ENCODE assay signal across 21 cellular contexts in the genomic region with DNA sequence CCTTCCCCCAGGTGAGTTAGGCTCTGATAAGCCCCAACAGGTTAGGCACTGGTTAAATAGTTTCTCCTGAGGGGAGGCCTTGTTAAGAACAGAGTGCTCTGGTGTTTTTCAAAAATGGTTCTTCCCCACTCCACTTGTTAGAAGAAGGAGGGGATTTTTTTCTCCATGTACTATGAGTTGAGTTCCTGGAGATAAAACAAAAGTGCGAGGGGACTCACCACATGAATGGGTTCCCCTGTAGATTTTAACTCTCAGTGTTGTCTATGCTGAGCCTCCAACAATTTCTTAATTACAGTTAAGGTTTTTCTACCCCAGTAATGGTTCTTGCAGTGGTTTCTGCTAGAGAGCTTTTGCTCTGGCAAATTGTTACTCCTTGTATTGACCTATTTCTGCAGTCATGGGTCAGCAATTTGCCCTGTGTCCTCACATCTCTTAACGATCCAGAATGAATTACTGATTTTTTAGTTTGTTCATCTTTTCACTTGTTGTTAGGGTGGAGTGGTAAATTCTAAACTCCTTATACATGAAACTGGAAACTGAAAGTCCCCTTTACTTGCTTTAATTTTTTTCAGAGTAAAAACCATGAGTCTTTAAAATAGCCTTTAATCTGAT. TPM values are rescaled to one million over a fixed set of nuclear protein-coding genes. Genes with fewer than 3 reads are reported as not detected.
A peak's percentile ranks its signal among the peaks of the same experiment; 100 is the strongest.
DNase-seq lines count a peak whose midpoint lies in the region; ATAC-seq and TF ChIP-seq lines count a peak whose summit lies in the region.
"Had no signal": no experiment of that assay in that cellular context is flagged by ENCODE, and none has a peak within 500 bp of the region (broad histone marks: within the 10 kb centered on the region; RNA-seq: fewer than 3 reads in every experiment).

No MANE protein-coding gene starts in this region.

- H3K9me3 Mint-ChIP-seq in activated naive CD4-positive, alpha-beta T cell treated with anti-CD3 and anti-CD28 coated beads for 36 hours: peaks cover 4% of the 10 kb centered on the region
- peaks cover 8% of the 10 kb centered on the region for H3K9me3 Mint-ChIP-seq in activated naive CD4-positive, alpha-beta T cell treated with anti-CD3 and anti-CD28 coated beads, Interleukin-2, amount 10 ng/mL, durations not matched to agents 7 days and 5 days
- H3K9me3 Mint-ChIP-seq in naive thymus-derived CD8-positive, alpha-beta T cell: peaks cover 0 to 10% (median 4%) of the 10 kb centered on the region in 9 donors

- peaks cover 50% of the 10 kb centered on the region for H3K79me2 ChIP-seq in PC-3 (ENCODE audit: low read length)
- peaks cover 38% of the 10 kb centered on the region for H3K79me2 ChIP-seq in smooth muscle cell (ENCODE audit: low read depth)

- H3F3A ChIP-seq in PC-3 (ENCODE audit: low read length, unreplicated experiment) (no peaks in the 10 kb centered on the region), smooth muscle cell (ENCODE audit: low read depth) (no peaks in the 10 kb centered on the region)

- peak overlapping the region; percentile 54 for H3K27ac Mint-ChIP-seq in activated naive CD4-positive, alpha-beta T cell treated with anti-CD3 and anti-CD28 coated beads for 36 hours
- no peak overlapping the region for H3K27ac Mint-ChIP-seq in activated naive CD4-positive, alpha-beta T cell treated with anti-CD3 and anti-CD28 coated beads, Interleukin-2, amount 10 ng/mL, durations not matched to agents 7 days and 5 days
- peak overlapping the region in 2 of 10 donors; percentile 11 to 53 for H3K27ac Mint-ChIP-seq in naive thymus-derived CD8-positive, alpha-beta T cell
- H3K27ac Mint-ChIP-seq: naive B cell; stimulated activated naive B cell treated with anti-CD40 and anti-IgM and Interleukin-4, amounts not matched to agents 10 μg/mL and 1 μg/mL and 100 μg/mL, for 72 hours had no signal

- BruUV-seq in PC-3 (replicated peaks; lab: Mats Ljungman, UMichigan): no TSS peak

- POLR2A ChIA-PET in PC-3 (lab: Charles Lee; ENCODE audit: unreplicated experiment): no interaction called here
- POLR2A ChIA-PET in naive thymus-derived CD8-positive, alpha-beta T cell (lab: Charles Lee): no interaction called here

- H3K4me2 ChIP-seq in PC-3 (ENCODE audit: low read length) (peak overlapping the region; percentile 70), smooth muscle cell (no peak overlapping the region)

- no peak overlapping the region for H3K4me3 Mint-ChIP-seq in activated naive CD4-positive, alpha-beta T cell treated with anti-CD3 and anti-CD28 coated beads for 36 hours
- H3K4me3 Mint-ChIP-seq in activated naive CD4-positive, alpha-beta T cell treated with anti-CD3 and anti-CD28 coated beads, Interleukin-2, amount 10 ng/mL, durations not matched to agents 7 days and 5 days: no peak overlapping the region
- peak overlapping the region in 4 of 10 donors; percentile 11 to 47 (median 26) for H3K4me3 Mint-ChIP-seq in naive thymus-derived CD8-positive, alpha-beta T cell
- H3K4me3 Mint-ChIP-seq: stimulated activated naive B cell treated with anti-CD40 and anti-IgM and Interleukin-4, amounts not matched to agents 10 μg/mL and 1 μg/mL and 100 μg/mL, for 72 hours had no signal

- WGBS in smooth muscle cell (ENCODE audit: low lambda C conversion rate): 91% methylated on average over 2 of the region's 2 CpGs

- H3K4me3 ChIP-seq in PC-3 (ENCODE audit: low read length) (no peak overlapping the region), smooth muscle cell (no peak overlapping the region)
- H3K4me3 ChIP-seq: MG63, transverse colon had no signal

- CTCF ChIA-PET in activated naive CD4-positive, alpha-beta T cell treated with anti-CD3 and anti-CD28 coated beads for 36 hours (lab: Charles Lee): no interaction called here
- CTCF ChIA-PET in activated naive CD4-positive, alpha-beta T cell treated with anti-CD3 and anti-CD28 coated beads, Interleukin-2, amount 10 ng/mL, durations not matched to agents 7 days and 5 days (lab: Charles Lee): no interaction called here
- CTCF ChIA-PET in PC-3 (lab: Charles Lee): no interaction called here

- H3K36me3 ChIP-seq in PC-3 (ENCODE audit: low read depth, low read length) (no peaks in the 10 kb centered on the region), smooth muscle cell (ENCODE audit: low read depth) (no peaks in the 10 kb centered on the region)
- H3K36me3 ChIP-seq: MG63, transverse colon had no signal

- DNase-seq in activated naive CD4-positive, alpha-beta T cell treated with anti-CD3 and anti-CD28 coated beads for 36 hours: peak; percentile 36
- DNase-seq in activated naive CD4-positive, alpha-beta T cell treated with anti-CD3 and anti-CD28 coated beads, Interleukin-2, amount 10 ng/mL, durations not matched to agents 7 days and 5 days: no peak
- DNase-seq in PC-3: no peak
- DNase-seq in naive thymus-derived CD8-positive, alpha-beta T cell: peak in 3 of 10 donors; percentile 9 to 23 (median 13)
- no peak for DNase-seq in cerebellar nuclear complex (lab: John Stamatoyannopoulos, UW)
- no peak for DNase-seq in smooth muscle cell (lab: John Stamatoyannopoulos, UW; ENCODE audit: unreplicated experiment)
- no peak for DNase-seq in MV-4-11 (lab: John Stamatoyannopoulos, UW)
- DNase-seq: activated CD4-positive, alpha-beta T cell treated with anti-CD3 and anti-CD28 coated beads for 1 hour; activated naive CD4-positive, alpha-beta T cell; C1 segment of cervical spinal cord; foreskin melanocyte; islet precursor cell; mammary epithelial cell; MG63; naive B cell; NCI-H1694; NCI-H69; stimulated activated naive B cell treated with anti-CD40 and anti-IgM and Interleukin-4, amounts not matched to agents 10 μg/mL and 1 μg/mL and 100 μg/mL, for 72 hours; transverse colon had no signal

- H3K9me3 ChIP-seq in PC-3 (ENCODE audit: low read length) (no peaks in the 10 kb centered on the region), smooth muscle cell (replicated peaks; ENCODE audit: low read depth) (no peaks in the 10 kb centered on the region)
- H3K9me3 ChIP-seq: MG63, transverse colon had no signal

- H3K9ac ChIP-seq in PC-3 (ENCODE audit: low read length) (no peak overlapping the region), smooth muscle cell (ENCODE audit: low read depth) (no peak overlapping the region)
- H3K9ac ChIP-seq: parathyroid adenoma had no signal

- H3K4me1 Mint-ChIP-seq in activated naive CD4-positive, alpha-beta T cell treated with anti-CD3 and anti-CD28 coated beads for 36 hours (ENCODE audit: low read depth): peaks cover 57% of the 10 kb centered on the region
- peaks cover 22% of the 10 kb centered on the region for H3K4me1 Mint-ChIP-seq in activated naive CD4-positive, alpha-beta T cell treated with anti-CD3 and anti-CD28 coated beads, Interleukin-2, amount 10 ng/mL, durations not matched to agents 7 days and 5 days
- H3K4me1 Mint-ChIP-seq in naive thymus-derived CD8-positive, alpha-beta T cell: peaks cover 33 to 66% (median 48%) of the 10 kb centered on the region in 4 donors

- peaks cover 13% of the 10 kb centered on the region for H3K36me3 Mint-ChIP-seq in activated naive CD4-positive, alpha-beta T cell treated with anti-CD3 and anti-CD28 coated beads for 36 hours (ENCODE audit: low read depth)
- peaks cover 12% of the 10 kb centered on the region for H3K36me3 Mint-ChIP-seq in activated naive CD4-positive, alpha-beta T cell treated with anti-CD3 and anti-CD28 coated beads, Interleukin-2, amount 10 ng/mL, durations not matched to agents 7 days and 5 days
- H3K36me3 Mint-ChIP-seq in naive thymus-derived CD8-positive, alpha-beta T cell: peaks cover 21 to 38% (median 31%) of the 10 kb centered on the region in 3 donors

- H4K20me1 ChIP-seq in PC-3 (ENCODE audit: low read length) (no peaks in the 10 kb centered on the region), smooth muscle cell (ENCODE audit: low read depth) (peaks cover 26% of the 10 kb centered on the region)

- no peaks in the 10 kb centered on the region for H3K27me3 Mint-ChIP-seq in activated naive CD4-positive, alpha-beta T cell treated with anti-CD3 and anti-CD28 coated beads for 36 hours (ENCODE audit: low read depth)
- no peaks in the 10 kb centered on the region for H3K27me3 Mint-ChIP-seq in activated naive CD4-positive, alpha-beta T cell treated with anti-CD3 and anti-CD28 coated beads, Interleukin-2, amount 10 ng/mL, durations not matched to agents 7 days and 5 days
- H3K27me3 Mint-ChIP-seq in naive thymus-derived CD8-positive, alpha-beta T cell: no peaks in the 10 kb centered on the region
- H3K27me3 Mint-ChIP-seq: naive B cell; stimulated activated naive B cell treated with anti-CD40 and anti-IgM and Interleukin-4, amounts not matched to agents 10 μg/mL and 1 μg/mL and 100 μg/mL, for 72 hours had no signal

- H3K27ac ChIP-seq in PC-3 (ENCODE audit: low read length) (peak overlapping the region; percentile 78; the same call in 1 of the 2 replicates), smooth muscle cell (ENCODE audit: low read depth) (no peak overlapping the region)
- H3K27ac ChIP-seq: parathyroid adenoma, transverse colon had no signal

- ATAC-seq in GM18907 (IDR thresholded peaks at IDR 0.05; ENCODE audit: unreplicated experiment) (peak; percentile 44), PC-3 (no peak)
- peak; percentile 50 to 77 for ATAC-seq in naive thymus-derived CD8-positive, alpha-beta T cell
- ATAC-seq: stimulated activated naive B cell treated with anti-CD40 and anti-IgM and Interleukin-4, amounts not matched to agents 10 μg/mL and 1 μg/mL and 100 μg/mL, for 72 hours had no signal

- no peak for TF ChIP-seq CTCF in PC-3 (conservative IDR thresholded peaks at IDR 0.05; ENCODE audit: low read depth, low read length)
- no peak for TF ChIP-seq CTCF in smooth muscle cell (IDR thresholded peaks at IDR 0.05; ENCODE audit: borderline replicate concordance, insufficient read depth, poor library complexity, severe bottlenecking)

- H3K4me1 ChIP-seq in PC-3 (ENCODE audit: insufficient read depth, low read length) (peaks cover 28% of the 10 kb centered on the region), smooth muscle cell (ENCODE audit: low read depth) (peaks cover 11% of the 10 kb centered on the region)
- H3K4me1 ChIP-seq: parathyroid adenoma had no signal

- intact Hi-C loops in activated naive CD4-positive, alpha-beta T cell treated with anti-CD3 and anti-CD28 coated beads for 36 hours (cut with micrococcal nuclease): loop anchor here (1.0 to 5.0 kb wide), 2 partner anchors 110 to 578 kb away; partner anchors contain the start of gene AP3B1
- intact Hi-C loops in PC-3 (cut with micrococcal nuclease): loop anchor here (5.0 kb wide), 1 partner anchor 42 kb away; the partner anchor contains the start of gene SCAMP1

- H2AFZ ChIP-seq in PC-3 (ENCODE audit: low read length) (no peak overlapping the region), smooth muscle cell (ENCODE audit: low read depth) (no peak overlapping the region)
- H2AFZ ChIP-seq: parathyroid adenoma had no signal

- no peaks in the 10 kb centered on the region for H3K27me3 ChIP-seq in PC-3 (ENCODE audit: low read length)
- H3K27me3 ChIP-seq in smooth muscle cell (ENCODE audit: low read depth): no peaks in the 10 kb centered on the region
- H3K27me3 ChIP-seq: MG63, transverse colon had no signal

- no peaks in the 10 kb centered on the region for H3K9me2 ChIP-seq in PC-3 (replicated peaks; ENCODE audit: low read length)

RNA-seq across cellular contexts. Expression of gene SCAMP1, which starts 44.4 kb away (rescaled TPM):
- total RNA-seq in activated naive CD4-positive, alpha-beta T cell treated with anti-CD3 and anti-CD28 coated beads for 36 hours: 10 to 100 TPM in 1 of 2 experiments, 1 to 10 TPM in 1; 9.7 to 10.3 TPM
- total RNA-seq in PC-3 (2014; rRNA removed): 25.5 and 26.4 TPM in 2 replicates
- total RNA-seq in naive thymus-derived CD8-positive, alpha-beta T cell: 10 to 100 TPM; 24.5 to 26.4 TPM
- polyA plus RNA-seq in naive thymus-derived CD8-positive, alpha-beta T cell: 10 to 100 TPM; 22.0 to 29.3 (median 26.5) TPM
- 45.6 and 57.9 TPM in 2 replicates for total RNA-seq in smooth muscle cell
- 19.1 and 21.0 TPM in 2 replicates for polyA plus RNA-seq in smooth muscle cell
